22 cellular contexts compared by ENCODE assay signal in the genomic region with DNA sequence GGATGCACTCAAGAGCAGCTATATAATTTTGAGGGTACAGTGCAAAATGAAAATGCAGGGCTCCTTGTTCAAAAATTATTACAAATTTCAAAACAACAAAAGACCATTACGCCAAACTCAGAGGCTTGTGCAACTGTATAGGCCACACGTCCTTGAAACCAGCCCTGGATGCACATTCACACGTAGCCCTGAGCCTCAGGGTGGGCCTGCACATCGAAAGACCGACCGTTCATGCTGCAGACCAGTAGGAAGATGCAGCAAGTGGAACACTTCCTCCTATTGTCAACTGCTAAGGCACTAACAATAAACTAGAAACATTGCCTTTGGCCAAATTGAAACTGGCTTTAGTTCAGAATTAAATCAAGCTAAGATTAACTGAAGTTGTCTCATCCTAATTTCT.
"Had no signal": no experiment of that assay in that cellular context is flagged by ENCODE, and none has a peak within 500 bp of the region (broad histone marks: within the 10 kb centered on the region; RNA-seq: fewer than 3 reads in every experiment).

No MANE protein-coding gene starts in this region.

- H3K4me3 ChIP-seq: breast epithelium had no signal

- H3K27me3 ChIP-seq: breast epithelium had no signal

- H3K27ac ChIP-seq: breast epithelium, VCaP had no signal

- H3K36me3 ChIP-seq: breast epithelium had no signal

- DNase-seq: activated CD4-positive, alpha-beta memory T cell treated with anti-CD3 and anti-CD28 coated beads, Interleukin-2, amount 10 ng/mL, durations not matched to agents 7 days and 5 days; activated CD4-positive, alpha-beta T cell treated with anti-CD3 and anti-CD28 coated beads for 36 hours; activated CD4-positive, alpha-beta T cell treated with anti-CD3 and anti-CD28 coated beads, Interleukin-2, amount 50 U/mL, for 1 hour; activated effector memory CD4-positive, alpha-beta T cell treated with Interleukin-2 at 50 U/mL for 16 hours; activated naive CD4-positive, alpha-beta T cell; activated T-cell treated with anti-CD3 and anti-CD28 coated beads for 4 hours; aorta; caudate nucleus; KG1; NCI-H1105; NCI-H1436; NCI-H187; NCI-H2081; NCI-H524; PC-3; SHP77; T-cell; T-helper 2 cell; T1000 had no signal

- H3K9me3 ChIP-seq: breast epithelium had no signal

- H3K4me1 ChIP-seq: breast epithelium had no signal

- ATAC-seq: activated CD4-positive, alpha-beta T cell treated with anti-CD3 and anti-CD28 coated beads for 36 hours; PC-3; T-cell had no signal

- FAIRE-seq: RCC 7860 had no signal
